ENCODE assay signal across 6 cellular contexts in the genomic region with DNA sequence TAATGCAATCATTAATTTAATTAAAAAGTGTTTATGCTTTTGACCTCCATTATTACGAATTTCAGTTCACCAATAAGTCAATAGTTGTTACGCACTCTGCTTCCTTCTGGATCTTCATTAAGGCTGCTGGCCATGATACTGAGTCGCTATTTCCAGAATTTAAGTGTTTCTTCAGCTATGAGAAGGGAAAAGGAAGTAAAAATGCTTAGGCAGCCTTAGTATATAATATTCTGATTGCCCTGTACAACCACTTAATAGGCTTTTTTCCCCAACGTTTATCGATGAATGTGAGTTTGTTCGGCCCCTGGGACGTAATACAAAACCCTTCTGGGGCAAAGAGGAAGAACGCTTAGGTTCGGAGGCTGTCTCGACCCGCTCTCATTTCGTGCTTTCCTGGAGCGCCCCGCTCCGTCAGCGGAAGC. TPM values are rescaled to one million over a fixed set of nuclear protein-coding genes. Genes with fewer than 3 reads are reported as not detected.
DNase-seq lines count a peak whose midpoint lies in the region; ATAC-seq and TF ChIP-seq lines count a peak whose summit lies in the region.

No MANE protein-coding gene starts in this region.

- TF ChIP-seq CTCF in coronary artery (IDR thresholded peaks at IDR 0.05): no peak
- no peak for TF ChIP-seq CTCF in psoas muscle (IDR thresholded peaks at IDR 0.05)

- peaks cover 20 to 40% (median 39%) of the 10 kb centered on the region in 3 donors for H3K4me1 Mint-ChIP-seq in IgD-negative memory B cell

- peak overlapping the region; percentile 94 to 99 (median 99) for H3K9ac ChIP-seq in BLaER1 treated with 17β-estradiol and CSF1 and Interleukin-3, amounts not matched to agents 10 nM and 100 nM

- H3K36me3 ChIP-seq in BLaER1 treated with 17β-estradiol and CSF1 and Interleukin-3, amounts not matched to agents 10 nM and 100 nM: peaks cover 10 to 44% (median 27%) of the 10 kb centered on the region in 11 experiments; a peak in 16 of 22 replicates
- peaks cover 0 to 43% of the 10 kb centered on the region in 2 donors for H3K36me3 ChIP-seq in psoas muscle (ENCODE audit: insufficient read depth in 1 of 2, low read depth in 1 of 2)

- no peaks in the 10 kb centered on the region for H3K27me3 Mint-ChIP-seq in IgD-negative memory B cell

- H3K4me1 ChIP-seq in BLaER1 treated with 17β-estradiol and CSF1 and Interleukin-3, amounts not matched to agents 10 nM and 100 nM: peaks cover 35 to 45% (median 38%) of the 10 kb centered on the region in 10 experiments
- peaks cover 31% of the 10 kb centered on the region for H3K4me1 ChIP-seq in psoas muscle

- H4K20me1 ChIP-seq in BLaER1 treated with 17β-estradiol and CSF1 and Interleukin-3, amounts not matched to agents 10 nM and 100 nM: peaks cover 27 to 35% (median 29%) of the 10 kb centered on the region in 11 experiments; a peak in 21 of 22 replicates

- H3K27ac Mint-ChIP-seq in IgD-negative memory B cell: peak overlapping the region; percentile 98 to 100 (median 99)

- 0 to 1% (median 0%) methylated on average over 16 of the region's 16 CpGs for WGBS in psoas muscle, 3 donors

- intact Hi-C loops in psoas muscle (cut with DNase I): loop anchor here in 1 of 2 donors (2.0 kb wide), 1 partner anchor 43 kb away; no protein-coding TSS in a partner anchor

- no peaks in the 10 kb centered on the region for H3K27me3 ChIP-seq in BLaER1 treated with 17β-estradiol and CSF1 and Interleukin-3, amounts not matched to agents 10 nM and 100 nM
- H3K27me3 ChIP-seq in psoas muscle (ENCODE audit: insufficient read depth in 3 of 3, low read length in 2 of 3): no peaks in the 10 kb centered on the region

- DNase-seq in coronary artery (ENCODE audit: low spot score) (no peak), psoas muscle (no peak), NCI-H345 treated with DMSO at 0.1 percent for 48 hours (lab: John Stamatoyannopoulos, UW; ENCODE audit: unreplicated experiment) (no peak)
- no peak for DNase-seq in NK-92 treated with Interleukin-12 subunit alpha and Interleukin-12 subunit beta, amount 100 ng/mL, for 24 hours (lab: John Stamatoyannopoulos, UW)

- H3K4me3 Mint-ChIP-seq in IgD-negative memory B cell: peak overlapping the region; percentile 92 to 98 (median 98)

- no peak for ATAC-seq in psoas muscle

- H3K9me3 ChIP-seq in BLaER1 treated with 17β-estradiol and CSF1 and Interleukin-3, amounts not matched to agents 10 nM and 100 nM (replicated peaks in 1 of 11): no peaks in the 10 kb centered on the region
- H3K9me3 ChIP-seq in psoas muscle: no peaks in the 10 kb centered on the region

- H3K4me2 ChIP-seq in BLaER1 treated with 17β-estradiol and CSF1 and Interleukin-3, amounts not matched to agents 10 nM and 100 nM: peak overlapping the region; percentile 83 to 94 (median 89)

- H3K27ac ChIP-seq in BLaER1 treated with 17β-estradiol and CSF1 and Interleukin-3, amounts not matched to agents 10 nM and 100 nM: peak overlapping the region; percentile 96 to 99 (median 98)
- H3K27ac ChIP-seq in coronary artery: peak overlapping the region; percentile 98 to 100
- H3K27ac ChIP-seq in psoas muscle: peak overlapping the region; percentile 100

- H3K36me3 Mint-ChIP-seq in IgD-negative memory B cell: peaks cover 2% of the 10 kb centered on the region

- H3K9me3 Mint-ChIP-seq in IgD-negative memory B cell: no peaks in the 10 kb centered on the region

- H3K4me3 ChIP-seq in BLaER1 treated with 17β-estradiol and CSF1 and Interleukin-3, amounts not matched to agents 10 nM and 100 nM: peak overlapping the region; percentile 72 to 97 (median 92)
- peak overlapping the region; percentile 95 for H3K4me3 ChIP-seq in coronary artery
- peak overlapping the region; percentile 90 for H3K4me3 ChIP-seq in psoas muscle

RNA-seq across cellular contexts. Expression of a gene that starts 0.6 kb away (rescaled TPM):
- polyA plus RNA-seq in IgD-negative memory B cell: 58.3 TPM
- total RNA-seq in psoas muscle: 10 to 100 TPM; 13.5 to 23.4 (median 16.6) TPM
- polyA plus RNA-seq in psoas muscle: 10 to 100 TPM; 24.6 to 74.6 (median 52.3) TPM

RNA-seq across cellular contexts. Expression of a gene that starts 1.3 kb away (rescaled TPM):
- polyA plus RNA-seq in IgD-negative memory B cell (19.1 TPM), psoas muscle (10 to 100 TPM in 2 of 3 donors, 1 to 10 TPM in 1; 2.7 to 14.2 (median 10.4) TPM)
- total RNA-seq in psoas muscle: 10 to 100 TPM; 11.8 to 14.1 (median 13.0) TPM

RNA-seq across cellular contexts. Expression of a gene that starts 18.5 kb away (rescaled TPM):
- polyA plus RNA-seq in IgD-negative memory B cell (0.33 TPM), psoas muscle (100 to 1,000 TPM in 1 of 3 donors, 10 to 100 TPM in 2; 16.4 to 141 (median 80.7) TPM)
- 100 to 1,000 TPM; 135 to 511 (median 272) TPM for total RNA-seq in psoas muscle

RNA-seq across cellular contexts. Expression of a gene that starts 29.2 kb away (rescaled TPM):
- polyA plus RNA-seq in IgD-negative memory B cell (not detected), psoas muscle (not detected)
- total RNA-seq in psoas muscle: under 1 TPM in 1 of 4 donors, not detected in 3; 0.27 TPM

RNA-seq across cellular contexts. Expression of a gene that starts 32.5 kb away (rescaled TPM):
- 0.76 TPM for polyA plus RNA-seq in IgD-negative memory B cell
- total RNA-seq in psoas muscle: under 1 TPM; 0.14 to 0.43 (median 0.28) TPM
- polyA plus RNA-seq in psoas muscle: under 1 TPM; 0.18 to 0.90 (median 0.33) TPM

Comparison
In these comparisons a context has a peak if more than half of its experiments do, and no peak if none do; other contexts are left out.
1. RNA of a gene that starts 18.5 kb away (polyA plus RNA-seq): 16.4 to 141 TPM in psoas muscle; 0.33 TPM in IgD-negative memory B cell (single experiment); every median in the first group is over 10 times any median in the second.
2. Peak in every context shown above with its lines, with median percentiles within 50 percentile points of each other: H3K27ac ChIP-seq and H3K4me3 ChIP-seq.